Comparison of ENCODE assay signal across 25 cellular contexts in the genomic region with DNA sequence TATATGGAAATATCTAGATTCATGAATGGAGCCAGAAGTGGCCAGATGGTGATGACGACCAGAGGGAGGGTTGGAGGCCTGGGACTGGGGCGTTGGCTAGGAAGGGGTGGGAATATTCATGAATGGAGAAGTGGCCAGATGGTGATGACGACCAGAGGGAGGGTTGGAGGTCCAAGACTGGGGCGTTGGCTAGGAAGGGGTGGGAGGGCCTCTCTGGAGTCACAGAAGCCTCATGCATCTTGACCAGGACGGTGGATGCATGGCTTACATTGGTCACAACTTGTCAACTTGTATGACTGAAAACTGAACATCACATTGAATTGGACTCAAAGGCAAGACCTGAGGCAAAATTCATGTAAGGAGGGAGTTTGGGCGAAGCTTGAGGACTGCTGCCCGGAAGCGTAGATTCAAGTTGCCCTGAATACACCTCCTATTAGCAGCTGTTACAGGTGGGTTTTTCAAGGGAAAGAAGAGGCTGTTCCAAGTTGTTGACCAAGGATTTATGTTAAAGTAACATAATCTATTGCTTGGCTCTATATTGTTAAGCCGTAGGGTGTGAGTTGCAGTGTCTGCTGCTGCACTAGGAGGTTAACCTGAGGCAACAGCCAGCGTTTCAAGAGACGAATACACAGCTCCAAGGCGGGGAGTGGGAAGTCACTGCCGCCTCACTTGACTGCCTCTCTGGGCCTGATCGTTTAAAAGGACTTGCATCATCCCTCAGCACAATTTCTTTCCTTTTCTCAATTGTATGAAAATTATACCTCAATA. TPM values are rescaled to one million over a fixed set of nuclear protein-coding genes. Genes with fewer than 3 reads are reported as not detected.
DNase-seq lines count a peak whose midpoint lies in the region; ATAC-seq, FAIRE-seq and TF ChIP-seq lines count a peak whose summit lies in the region.
"Had no signal": no experiment of that assay in that cellular context is flagged by ENCODE, and none has a peak within 500 bp of the region (broad histone marks: within the 10 kb centered on the region; RNA-seq: fewer than 3 reads in every experiment).

No MANE protein-coding gene starts in this region.

- TF ChIP-seq EP300 in H1 (IDR thresholded peaks at IDR 0.05; ENCODE audit: borderline replicate concordance in 1 of 2, low read depth in 2 of 2, low read length in 2 of 2), result no peak

- no peaks in the 10 kb centered on the region; a peak in 2 of 7 replicates for H3K27me3 ChIP-seq in H1 (replicated peaks in 1 of 4; ENCODE audit: control insufficient read depth in 3 of 4, extremely low read depth in 1 of 4, insufficient read depth in 3 of 4, low read length in 3 of 4)
- H3K27me3 ChIP-seq: ascending aorta, dorsolateral prefrontal cortex, neutrophil had no signal

- H2BK12ac ChIP-seq in H1 (ENCODE audit: low read depth, low read length), result peak overlapping the region; percentile 60; the same call in 1 of the 2 replicates

- no peak for TF ChIP-seq POLR2A in H1 (IDR thresholded peaks at IDR 0.05; ENCODE audit: control extremely low read depth in 1 of 2, low read depth in 2 of 2, low read length in 2 of 2)

- WGBS in H1 (ENCODE audit: extremely low coverage in 1 of 2, insufficient coverage in 1 of 2, insufficient read length in 1 of 2, insufficient replicate concordance in 2 of 2, low coverage in 1 of 2, low lambda C conversion rate in 2 of 2, missing lambda C conversion rate in 1 of 2), 2 experiments, result 80% methylated on average over 14 of the region's 14 CpGs; no CpG with 5 or more reads in 1 of the 2 experiments

- peak overlapping the region; percentile 92; the same call in 1 of the 2 replicates for H2BK15ac ChIP-seq in H1 (ENCODE audit: low read length)

- H3K23me2 ChIP-seq in H1 (ENCODE audit: low read depth, low read length), result no peaks in the 10 kb centered on the region

- no peaks in the 10 kb centered on the region for H3K36me3 ChIP-seq in H1 (ENCODE audit: control insufficient read depth in 2 of 4, insufficient read depth in 4 of 4, low read length in 3 of 4)
- H3K36me3 ChIP-seq: ascending aorta, neutrophil had no signal

- ATAC-seq in HG02642 (IDR thresholded peaks at IDR 0.05; ENCODE audit: poor library complexity, unreplicated experiment) (no peak), HG02884 (IDR thresholded peaks at IDR 0.05; ENCODE audit: unreplicated experiment) (no peak)
- ATAC-seq: HCT116 had no signal

- H3K18ac ChIP-seq in H1 (ENCODE audit: extremely low read depth, low read length), result no peak overlapping the region; the same call in 1 of the 2 replicates

- H3K56ac ChIP-seq in H1 (replicated peaks; ENCODE audit: insufficient read length, low read depth, low read length), result no peak overlapping the region

- CTCF ChIA-PET in H1 (lab: Charles Lee; ENCODE audit: partially characterized antibody), result no interaction called here

- no peak overlapping the region for H2AFZ ChIP-seq in H1 (ENCODE audit: low read length)

- TF ChIP-seq RAD21 in H1 (IDR thresholded peaks at IDR 0.05 in 1 of 2, conservative IDR thresholded peaks at IDR 0.05 in 1 of 2; ENCODE audit: low read depth in 2 of 2, low read length in 2 of 2), result no peak

- H4K91ac ChIP-seq in H1 (replicated peaks; ENCODE audit: insufficient read length, low read length), result no peak overlapping the region

- H3K79me1 ChIP-seq in H1 (ENCODE audit: low read depth, low read length), result no peaks in the 10 kb centered on the region

- no peak overlapping the region for H3K27ac ChIP-seq in H1 (ENCODE audit: low read depth, low read length)
- H3K27ac ChIP-seq: ascending aorta, dorsolateral prefrontal cortex, neutrophil, skin epidermis had no signal

- H3K4me1 ChIP-seq in H1 (replicated peaks in 1 of 4; ENCODE audit: control insufficient read depth in 3 of 4, insufficient read depth in 4 of 4, low read length in 3 of 4), result peaks cover 0 to 12% (median 8%) of the 10 kb centered on the region in 4 experiments; a peak in 5 of 7 replicates

- no peaks in the 10 kb centered on the region for H3K79me2 ChIP-seq in H1 (ENCODE audit: control insufficient read depth in 1 of 2, insufficient read depth in 2 of 2, low read length in 2 of 2)

- TF ChIP-seq CTCF in H1 (IDR thresholded peaks at IDR 0.05; ENCODE audit: control extremely low read depth in 1 of 3, insufficient read depth in 1 of 3, low read depth in 1 of 3, low read length in 3 of 3), result no peak

- no peak overlapping the region for H2AK5ac ChIP-seq in H1 (ENCODE audit: low read depth, low read length)

- no peaks in the 10 kb centered on the region for H3K9me3 ChIP-seq in H1 (ENCODE audit: insufficient read depth in 2 of 2, low read depth in 1 of 2, low read length in 1 of 2)
- H3K9me3 ChIP-seq: ascending aorta, neutrophil had no signal

- POLR2A ChIA-PET in H1 (lab: Charles Lee; ENCODE audit: partially characterized antibody), result interaction anchor here (0.9 to 1.4 kb wide), 3 partner anchors 10 to 56 kb away, joined by 3 read pairs; a partner anchor contains a TSS

- H4K8ac ChIP-seq in H1 (ENCODE audit: extremely low read depth, insufficient read depth, low read length), result no peak overlapping the region

- H3K9ac ChIP-seq in H1 (replicated peaks in 1 of 4; ENCODE audit: extremely low read depth in 1 of 4, low read depth in 3 of 4, low read length in 3 of 4), result no peak overlapping the region

- no peak overlapping the region for H3K4me2 ChIP-seq in H1 (ENCODE audit: insufficient read depth in 1 of 2, low read depth in 2 of 2, low read length in 2 of 2)

- no peak overlapping the region for H3K23ac ChIP-seq in H1 (ENCODE audit: insufficient read length)

- H4K20me1 ChIP-seq in H1 (replicated peaks in 1 of 2; ENCODE audit: control insufficient read depth in 1 of 2, insufficient read depth in 2 of 2, low read length in 2 of 2), result no peaks in the 10 kb centered on the region

- no peak overlapping the region for H2BK20ac ChIP-seq in H1 (ENCODE audit: low read length)

- no peak overlapping the region for H2BK5ac ChIP-seq in H1 (ENCODE audit: low read depth, low read length)

- H4K5ac ChIP-seq in H1 (ENCODE audit: insufficient read length, low read depth, low read length), result no peak overlapping the region

- no peak overlapping the region for H3K4ac ChIP-seq in H1 (replicated peaks; ENCODE audit: insufficient read length, low read depth, low read length)

- H3K14ac ChIP-seq in H1 (ENCODE audit: insufficient read length), result no peak overlapping the region

- no peak overlapping the region for H3K4me3 ChIP-seq in H1 (ENCODE audit: extremely low read depth in 1 of 4, insufficient read depth in 2 of 4, low read depth in 3 of 4, low read length in 4 of 4)
- H3K4me3 ChIP-seq: ascending aorta, dorsolateral prefrontal cortex, skin epidermis had no signal

- FAIRE-seq in H1 (lab: Jason Lieb, UNC), result no peak
- FAIRE-seq: endothelial cell of umbilical vein had no signal

- H2BK120ac ChIP-seq in H1 (replicated peaks; ENCODE audit: low read depth, low read length), result no peak overlapping the region

- DNase-seq in activated effector memory CD4-positive, alpha-beta T cell treated with anti-CD3 and anti-CD28 coated beads, Interleukin-2, amount 50 U/mL, for 16 hours, result peak; percentile 9
- DNase-seq in activated effector memory CD4-positive, alpha-beta T cell treated with Interleukin-2 at 50 U/mL for 16 hours, result no peak
- peak; percentile 31 for DNase-seq in MV-4-11 (lab: John Stamatoyannopoulos, UW)
- no peak for DNase-seq in H1 (ENCODE audit: low read depth in 1 of 2, low spot score in 2 of 2)
- DNase-seq in ureter (ENCODE audit: low spot score), result peak; percentile 29
- no peak for DNase-seq in nucleus accumbens (lab: John Stamatoyannopoulos, UW)
- DNase-seq: activated CD4-positive, alpha-beta T cell treated with anti-CD3 and anti-CD28 coated beads, Interleukin-2, amount 50 U/mL, for 4 hours; activated CD4-positive, CD25-positive, alpha-beta regulatory T cell; activated naive CD8-positive, alpha-beta T cell treated with anti-CD3 and anti-CD28 coated beads for 36 hours; dorsolateral prefrontal cortex; EL; kidney glomerular epithelial cell; mammary epithelial cell; NCI-H748 treated with DMSO at 0.1 percent for 48 hours; SHP77 treated with DMSO at 0.1 percent for 48 hours; stimulated activated CD4-positive, alpha-beta T cell treated with anti-CD3 and anti-CD28 coated beads, Interleukin-1b, Interleukin-23, amount 100 ng/mL, for 48 hours; T-helper 9 cell; trophoblast cell had no signal

TF ChIP-seq in H1, 55 proteins besides CTCF, POLR2A, EP300 and RAD21 (continues in another document):
- TF ChIP-seq KDM4A (IDR thresholded peaks at IDR 0.05; ENCODE audit: low read depth, low read length, severe bottlenecking) (no peak), SP2 (IDR thresholded peaks at IDR 0.05; ENCODE audit: low read length) (no peak), BCL11A (IDR thresholded peaks at IDR 0.05; ENCODE audit: low read depth in 2 of 2, low read length in 2 of 2) (no peak), SIX5 (IDR thresholded peaks at IDR 0.05; ENCODE audit: low read depth, low read length) (no peak), SP1 (IDR thresholded peaks at IDR 0.05; ENCODE audit: low read depth, low read length) (no peak), POU5F1 (IDR thresholded peaks at IDR 0.05; ENCODE audit: low read depth, low read length) (no peak)
- TF ChIP-seq, protein P1, sequence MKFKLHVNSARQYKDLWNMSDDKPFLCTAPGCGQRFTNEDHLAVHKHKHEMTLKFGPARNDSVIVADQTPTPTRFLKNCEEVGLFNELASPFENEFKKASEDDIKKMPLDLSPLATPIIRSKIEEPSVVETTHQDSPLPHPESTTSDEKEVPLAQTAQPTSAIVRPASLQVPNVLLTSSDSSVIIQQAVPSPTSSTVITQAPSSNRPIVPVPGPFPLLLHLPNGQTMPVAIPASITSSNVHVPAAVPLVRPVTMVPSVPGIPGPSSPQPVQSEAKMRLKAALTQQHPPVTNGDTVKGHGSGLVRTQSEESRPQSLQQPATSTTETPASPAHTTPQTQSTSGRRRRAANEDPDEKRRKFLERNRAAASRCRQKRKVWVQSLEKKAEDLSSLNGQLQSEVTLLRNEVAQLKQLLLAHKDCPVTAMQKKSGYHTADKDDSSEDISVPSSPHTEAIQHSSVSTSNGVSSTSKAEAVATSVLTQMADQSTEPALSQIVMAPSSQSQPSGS (IDR thresholded peaks at IDR 0.05; ENCODE audit: low read length), result no peak
- TF ChIP-seq, protein P2, sequence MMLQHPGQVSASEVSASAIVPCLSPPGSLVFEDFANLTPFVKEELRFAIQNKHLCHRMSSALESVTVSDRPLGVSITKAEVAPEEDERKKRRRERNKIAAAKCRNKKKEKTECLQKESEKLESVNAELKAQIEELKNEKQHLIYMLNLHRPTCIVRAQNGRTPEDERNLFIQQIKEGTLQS (IDR thresholded peaks at IDR 0.05; ENCODE audit: insufficient read depth, low read depth, low read length), result no peak

RNA-seq across cellular contexts. Expression of a gene that starts 55.1 kb away (rescaled TPM):
- 34.7 and 34.8 TPM in 2 replicates for total RNA-seq in H1 (2021; fragmentation: NEBNext Ultra II Directional; extraction: Animal tissue kit (Norgen Biotek cat#: 25700))
- polyA plus RNA-seq in H1 (2011; rRNA removed), result 9.5 and 13.9 TPM in 2 replicates
- 10.7 TPM for polyA plus RNA-seq in H1 (2011; cell fraction: cytosol; rRNA removed)
- 21.4 TPM for polyA plus RNA-seq in H1 (2011; cell fraction: nucleus; rRNA removed)
- 18.4 to 23.9 TPM (median 19.5 TPM) in 4 replicates for polyA plus RNA-seq in H1 (2012, experiment 1 of 2)
- polyA plus RNA-seq in H1 (2012, experiment 2 of 2), result 17.9 TPM
- polyA plus RNA-seq in H1 (2013, experiment 1 of 2), result 21.3 TPM
- 21.1 TPM for polyA plus RNA-seq in H1 (2013, experiment 2 of 2)
- 8.9 and 10.4 TPM in 2 replicates for polyA minus RNA-seq in H1 (2011; rRNA and poly(A)+ RNA removed)
- 17.1 TPM for polyA minus RNA-seq in H1 (2011; cell fraction: cytosol; rRNA and poly(A)+ RNA removed)
- polyA minus RNA-seq in H1 (2011; cell fraction: nucleus; rRNA and poly(A)+ RNA removed), result 21.8 TPM
- total RNA-seq in ureter, result 33.8 TPM

Comparison
In these comparisons a context has a peak if more than half of its experiments do, and no peak if none do; other contexts are left out.
1. DNase-seq: peak in activated effector memory CD4-positive, alpha-beta T cell treated with anti-CD3 and anti-CD28 coated beads, Interleukin-2, amount 50 U/mL, for 16 hours (single experiment), MV-4-11 (single experiment) and ureter (single experiment); none in activated effector memory CD4-positive, alpha-beta T cell treated with Interleukin-2 at 50 U/mL for 16 hours (single experiment), H1 (0 of 2) and nucleus accumbens (0 of 56).